2 cellular contexts compared by ENCODE assay signal in the genomic region with DNA sequence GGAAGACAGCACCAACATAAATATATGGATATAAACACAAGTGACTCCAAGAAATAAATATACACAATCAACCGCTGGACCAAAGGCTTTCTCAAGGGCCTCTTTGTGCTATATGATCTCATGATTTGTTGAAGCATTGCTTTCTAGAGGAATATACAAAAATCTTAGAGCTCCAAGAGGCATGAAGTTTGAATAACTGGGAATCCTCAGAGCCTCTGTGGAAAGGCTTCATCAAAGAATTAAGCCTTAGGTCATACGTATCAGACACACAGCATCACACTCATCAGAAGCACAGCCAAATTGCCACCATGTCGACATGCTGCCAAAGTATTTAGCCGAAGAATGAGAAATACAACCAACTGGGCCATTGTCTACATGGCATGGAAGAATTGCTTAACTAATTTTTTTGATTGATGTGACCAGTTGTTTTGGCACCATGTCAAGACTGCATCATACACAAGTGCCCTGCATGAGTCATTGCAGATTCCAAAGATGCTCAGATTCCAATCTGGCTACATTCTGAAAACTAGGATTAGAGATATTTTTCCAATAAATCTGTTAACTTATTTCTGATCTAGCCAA.
TF ChIP-seq lines count a peak whose summit lies in the region.

No MANE protein-coding gene starts in this region.

TF ChIP-seq in HEK293, 187 proteins besides CTCF, POLR2A, EP300 and RAD21 (continued from another document):
- no peak for TF ChIP-seq PRDM2 (tag by site-specific recombination; IDR thresholded peaks at IDR 0.05; ENCODE audit: borderline replicate concordance)

TF ChIP-seq in SK-N-SH, 30 proteins besides CTCF, POLR2A, EP300 and RAD21 (continued from another document):
- TF ChIP-seq, protein P1, sequence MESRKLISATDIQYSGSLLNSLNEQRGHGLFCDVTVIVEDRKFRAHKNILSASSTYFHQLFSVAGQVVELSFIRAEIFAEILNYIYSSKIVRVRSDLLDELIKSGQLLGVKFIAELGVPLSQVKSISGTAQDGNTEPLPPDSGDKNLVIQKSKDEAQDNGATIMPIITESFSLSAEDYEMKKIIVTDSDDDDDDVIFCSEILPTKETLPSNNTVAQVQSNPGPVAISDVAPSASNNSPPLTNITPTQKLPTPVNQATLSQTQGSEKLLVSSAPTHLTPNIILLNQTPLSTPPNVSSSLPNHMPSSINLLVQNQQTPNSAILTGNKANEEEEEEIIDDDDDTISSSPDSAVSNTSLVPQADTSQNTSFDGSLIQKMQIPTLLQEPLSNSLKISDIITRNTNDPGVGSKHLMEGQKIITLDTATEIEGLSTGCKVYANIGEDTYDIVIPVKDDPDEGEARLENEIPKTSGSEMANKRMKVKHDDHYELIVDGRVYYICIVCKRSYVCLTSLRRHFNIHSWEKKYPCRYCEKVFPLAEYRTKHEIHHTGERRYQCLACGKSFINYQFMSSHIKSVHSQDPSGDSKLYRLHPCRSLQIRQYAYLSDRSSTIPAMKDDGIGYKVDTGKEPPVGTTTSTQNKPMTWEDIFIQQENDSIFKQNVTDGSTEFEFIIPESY (IDR thresholded peaks at IDR 0.05; ENCODE audit: borderline replicate concordance, low read depth), result 0 out of 2 replicates have a peak, but pooled peaks have one; percentile 50
- TF ChIP-seq, protein P2, sequence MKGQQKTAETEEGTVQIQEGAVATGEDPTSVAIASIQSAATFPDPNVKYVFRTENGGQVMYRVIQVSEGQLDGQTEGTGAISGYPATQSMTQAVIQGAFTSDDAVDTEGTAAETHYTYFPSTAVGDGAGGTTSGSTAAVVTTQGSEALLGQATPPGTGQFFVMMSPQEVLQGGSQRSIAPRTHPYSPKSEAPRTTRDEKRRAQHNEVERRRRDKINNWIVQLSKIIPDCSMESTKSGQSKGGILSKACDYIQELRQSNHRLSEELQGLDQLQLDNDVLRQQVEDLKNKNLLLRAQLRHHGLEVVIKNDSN (IDR thresholded peaks at IDR 0.05; ENCODE audit: borderline replicate concordance, low read depth), result no peak
- TF ChIP-seq TCF12 (IDR thresholded peaks at IDR 0.05) (peak; percentile 83), TEAD4 (IDR thresholded peaks at IDR 0.05; ENCODE audit: borderline replicate concordance, insufficient read depth) (peak; percentile 77), FOSL2 (IDR thresholded peaks at IDR 0.05; ENCODE audit: borderline replicate concordance, low read depth) (peak; percentile 85; the same call in 1 of the 2 replicates)
TF ChIP-seq in SK-N-SH: peak in this region for 9.
